In the genomic region with DNA sequence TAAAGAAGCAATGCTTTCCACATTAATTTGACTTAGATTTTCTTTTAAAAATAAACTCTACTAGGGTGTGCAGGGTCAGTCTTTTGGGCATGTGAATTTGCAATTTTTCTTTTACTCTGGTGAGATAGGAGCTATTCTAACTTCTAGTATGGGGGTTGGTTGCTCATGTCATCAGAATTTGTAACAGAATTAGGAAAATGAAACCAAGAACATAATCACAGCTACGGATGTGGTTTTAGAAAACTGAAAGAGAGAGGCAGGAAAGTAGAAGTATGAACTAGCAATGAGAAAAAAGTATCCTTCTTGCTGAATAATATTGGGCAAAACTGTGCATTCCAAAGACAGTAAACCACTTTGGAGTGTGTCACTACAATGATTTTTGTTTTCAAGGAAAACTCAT, we compare ENCODE assay signal across 13 cellular contexts. TPM values are rescaled to one million over a fixed set of nuclear protein-coding genes. Genes with fewer than 3 reads are reported as not detected.
DNase-seq lines count a peak whose midpoint lies in the region; ATAC-seq and TF ChIP-seq lines count a peak whose summit lies in the region.
"Had no signal": no experiment of that assay in that cellular context is flagged by ENCODE, and none has a peak within 500 bp of the region (broad histone marks: within the 10 kb centered on the region; RNA-seq: fewer than 3 reads in every experiment).

No MANE protein-coding gene starts in this region.

- 85 to 91% methylated on average over 1 of the region's 1 CpG for WGBS in endodermal cell (ENCODE audit: insufficient coverage in 1 of 2, insufficient read length in 1 of 2), 2 experiments

- peaks cover 69% of the 10 kb centered on the region for H3K36me3 ChIP-seq in endodermal cell (ENCODE audit: control insufficient read depth, insufficient read depth, low read length)

- H3K36me3 Mint-ChIP-seq in activated naive CD4-positive, alpha-beta T cell treated with anti-CD3 and anti-CD28 coated beads for 36 hours (ENCODE audit: low read depth): peaks cover 42% of the 10 kb centered on the region
- peaks cover 66% of the 10 kb centered on the region for H3K36me3 Mint-ChIP-seq in endodermal cell (ENCODE audit: low read depth)

- peaks cover 32% of the 10 kb centered on the region for H3K4me1 Mint-ChIP-seq in activated naive CD4-positive, alpha-beta T cell treated with anti-CD3 and anti-CD28 coated beads for 36 hours (ENCODE audit: low read depth)
- peaks cover 5% of the 10 kb centered on the region for H3K4me1 Mint-ChIP-seq in endodermal cell

- H3K9me3 Mint-ChIP-seq in activated naive CD4-positive, alpha-beta T cell treated with anti-CD3 and anti-CD28 coated beads for 36 hours: no peaks in the 10 kb centered on the region
- H3K9me3 Mint-ChIP-seq in endodermal cell: peaks cover 20% of the 10 kb centered on the region

- H3K9ac ChIP-seq in endodermal cell (ENCODE audit: extremely low read depth, low read length, poor library complexity, severe bottlenecking): no peak overlapping the region

- no peak overlapping the region for H3K4me3 Mint-ChIP-seq in activated naive CD4-positive, alpha-beta T cell treated with anti-CD3 and anti-CD28 coated beads for 36 hours
- no peak overlapping the region for H3K4me3 Mint-ChIP-seq in endodermal cell

- H3K4me1 ChIP-seq in endodermal cell (ENCODE audit: control insufficient read depth, insufficient read depth, low read length): peaks cover 3% of the 10 kb centered on the region

- H3K27me3 Mint-ChIP-seq in activated naive CD4-positive, alpha-beta T cell treated with anti-CD3 and anti-CD28 coated beads for 36 hours (ENCODE audit: low read depth): no peaks in the 10 kb centered on the region
- H3K27me3 Mint-ChIP-seq in endodermal cell (ENCODE audit: insufficient read depth): no peaks in the 10 kb centered on the region

- no peak for TF ChIP-seq CTCF in endodermal cell (conservative IDR thresholded peaks at IDR 0.05)

- CTCF ChIA-PET in activated naive CD4-positive, alpha-beta T cell treated with anti-CD3 and anti-CD28 coated beads for 36 hours (lab: Charles Lee): interaction anchor here (0.6 to 5.9 kb wide), 5 partner anchors 11 to 959 kb away, joined by 3 to 28 read pairs (median 3); no protein-coding TSS in a partner anchor

- no peak for DNase-seq in activated naive CD4-positive, alpha-beta T cell treated with anti-CD3 and anti-CD28 coated beads for 36 hours
- no peak for DNase-seq in activated naive CD4-positive, alpha-beta T cell (lab: John Stamatoyannopoulos, UW)
- DNase-seq in RPMI8226 (peak; percentile 64), endodermal cell (no peak), NCI-H2196 treated with DMSO at 0.1 percent for 48 hours (lab: John Stamatoyannopoulos, UW; ENCODE audit: unreplicated experiment) (no peak), COLO668 (lab: John Stamatoyannopoulos, UW; ENCODE audit: unreplicated experiment) (no peak)
- no peak for DNase-seq in stimulated activated naive CD8-positive, alpha-beta T cell treated with anti-CD3 and anti-CD28 coated beads, Interleukin-15, Interleukin-2, amounts not matched to agents 100 U/mL and 50 U/mL, for 24 hours
- DNase-seq: activated CD4-positive, alpha-beta T cell treated with anti-CD3 and anti-CD28 coated beads, Interleukin-2, amount 50 U/mL, for 1 hour; cerebellar nuclear complex; hypothalamus; IMR-90 had no signal

- peak overlapping the region; percentile 59 for H3K27ac Mint-ChIP-seq in activated naive CD4-positive, alpha-beta T cell treated with anti-CD3 and anti-CD28 coated beads for 36 hours
- H3K27ac Mint-ChIP-seq in endodermal cell: no peak overlapping the region

- intact Hi-C loops in activated naive CD4-positive, alpha-beta T cell treated with anti-CD3 and anti-CD28 coated beads for 36 hours (cut with micrococcal nuclease): loop anchor here (1.0 to 5.0 kb wide), 2 partner anchors 43 to 53 kb away; partner anchors contain the start of genes ADPGK, BBS4 and HIGD2B

- no peak overlapping the region for H3K4me3 ChIP-seq in endodermal cell (ENCODE audit: low read length)

- no peak overlapping the region for H3K27ac ChIP-seq in endodermal cell (ENCODE audit: low read depth, low read length)

- peaks cover 29% of the 10 kb centered on the region for H3K9me3 ChIP-seq in endodermal cell (ENCODE audit: control insufficient read depth, low read length)

- peak; percentile 73 for ATAC-seq in HG02759 (IDR thresholded peaks at IDR 0.05; ENCODE audit: unreplicated experiment)
- peak; percentile 55 for ATAC-seq in stimulated activated naive CD8-positive, alpha-beta T cell treated with anti-CD3 and anti-CD28 coated beads, Interleukin-15, Interleukin-2, amounts not matched to agents 100 U/mL and 50 U/mL, for 24 hours

- H3K27me3 ChIP-seq in endodermal cell (ENCODE audit: control insufficient read depth, insufficient read depth, low read length, poor library complexity, severe bottlenecking): no peaks in the 10 kb centered on the region

RNA-seq across cellular contexts. Expression of gene ADPGK, which starts 43.4 kb away (rescaled TPM):
- total RNA-seq in activated naive CD4-positive, alpha-beta T cell treated with anti-CD3 and anti-CD28 coated beads for 36 hours: 10 to 100 TPM; 41.4 to 43.6 TPM
- 10 to 100 TPM; 52.0 to 68.6 TPM for total RNA-seq in endodermal cell
- 35.7 TPM for polyA plus RNA-seq in endodermal cell (2013, experiment 1 of 2)
- polyA plus RNA-seq in endodermal cell (2013, experiment 2 of 2): 33.5 TPM

RNA-seq across cellular contexts. Expression of gene BBS4, which starts 54.2 kb away (rescaled TPM):
- 10 to 100 TPM; 16.3 to 17.4 TPM for total RNA-seq in activated naive CD4-positive, alpha-beta T cell treated with anti-CD3 and anti-CD28 coated beads for 36 hours
- total RNA-seq in endodermal cell: 10 to 100 TPM; 36.4 to 41.7 TPM
- polyA plus RNA-seq in endodermal cell (2013, experiment 1 of 2): 42.9 TPM
- polyA plus RNA-seq in endodermal cell (2013, experiment 2 of 2): 40.5 TPM

RNA-seq across cellular contexts. Expression of gene HIGD2B, which starts 54.2 kb away (rescaled TPM):
- under 1 TPM; 0.19 to 0.27 TPM for total RNA-seq in activated naive CD4-positive, alpha-beta T cell treated with anti-CD3 and anti-CD28 coated beads for 36 hours
- total RNA-seq in endodermal cell: not detected
- polyA plus RNA-seq in endodermal cell (2013, experiment 1 of 2): not detected
- polyA plus RNA-seq in endodermal cell (2013, experiment 2 of 2): not detected
- total RNA-seq: IMR-90, omental fat pad had no signal
- polyA plus RNA-seq: IMR-90 had no signal
